Comparison of ENCODE assay signal across 5 cellular contexts in the genomic region with DNA sequence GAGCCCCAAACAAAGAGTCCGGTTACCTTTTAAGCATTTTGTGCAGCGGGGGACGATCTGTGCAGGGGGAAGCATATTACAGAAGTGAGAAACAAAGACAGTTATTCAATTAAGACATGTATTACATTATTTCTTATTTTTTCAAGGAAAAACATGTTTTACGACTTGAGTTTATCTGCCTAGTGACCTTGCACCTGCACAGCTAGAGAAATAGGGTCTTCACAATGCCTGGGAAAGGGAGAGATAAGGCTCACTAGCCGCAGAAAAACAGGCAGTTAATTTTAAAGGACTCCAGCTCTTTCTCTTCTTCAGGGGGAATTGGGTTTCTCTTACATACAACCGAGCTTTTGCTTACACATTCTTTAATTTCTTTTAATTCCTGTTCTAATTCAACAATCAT. TPM values are rescaled to one million over a fixed set of nuclear protein-coding genes. Genes with fewer than 3 reads are reported as not detected.
"Had no signal": no experiment of that assay in that cellular context is flagged by ENCODE, and none has a peak within 500 bp of the region (broad histone marks: within the 10 kb centered on the region; RNA-seq: fewer than 3 reads in every experiment).

No MANE protein-coding gene starts in this region.

RNA-seq across cellular contexts. Expression of a gene that starts 15.2 kb away (rescaled TPM):
- total RNA-seq: HepG2, HT-29, HT1080, IMR-90 had no signal
- polyA plus RNA-seq: HepG2, IgD-negative memory B cell, IMR-90 had no signal

RNA-seq across cellular contexts. Expression of a gene that starts 16.8 kb away (rescaled TPM):
- total RNA-seq: HepG2, HT-29, HT1080, IMR-90 had no signal
- polyA plus RNA-seq: HepG2, IgD-negative memory B cell, IMR-90 had no signal

RNA-seq across cellular contexts. Expression of a gene that starts 31.4 kb away (rescaled TPM):
- total RNA-seq: HepG2, HT-29, HT1080, IMR-90 had no signal
- polyA plus RNA-seq: HepG2, IgD-negative memory B cell, IMR-90 had no signal

RNA-seq across cellular contexts. Expression of a gene that starts 54.7 kb away (rescaled TPM):
- total RNA-seq: HepG2, HT-29, HT1080, IMR-90 had no signal
- polyA plus RNA-seq: HepG2, IgD-negative memory B cell, IMR-90 had no signal
